ENCODE assay signal across 19 cellular contexts in genomic region chr1:85839459-85839858, GRCh38.
DNase-seq lines count a peak whose midpoint lies in the region; ATAC-seq and TF ChIP-seq lines count a peak whose summit lies in the region.
"Had no signal": no experiment of that assay in that cellular context is flagged by ENCODE, and none has a peak within 500 bp of the region (broad histone marks: within the 10 kb centered on the region; RNA-seq: fewer than 3 reads in every experiment).

No MANE protein-coding gene starts in this region.

- TF ChIP-seq CTCF in DND-41 (IDR thresholded peaks at IDR 0.05; ENCODE audit: borderline replicate concordance, extremely low read depth, low read length, poor library complexity, severe bottlenecking): peak; percentile 20
- no peak for TF ChIP-seq CTCF in Panc1 (IDR thresholded peaks at IDR 0.05)
- TF ChIP-seq CTCF in fibroblast of villous mesenchyme (IDR thresholded peaks at IDR 0.05; ENCODE audit: insufficient read depth, low read depth, low read length): peak; percentile 12

- CTCF ChIA-PET in Panc1 (lab: Charles Lee): no interaction called here

- no peak overlapping the region for H3K4me3 ChIP-seq in DND-41 (ENCODE audit: low read depth in 1 of 2, low read length in 2 of 2)
- H3K4me3 ChIP-seq in Panc1 (ENCODE audit: low read depth in 2 of 2, low read length in 2 of 2): no peak overlapping the region
- H3K4me3 ChIP-seq in fibroblast of villous mesenchyme (ENCODE audit: low read depth, low read length): no peak overlapping the region
- H3K4me3 ChIP-seq: A549; BLaER1 treated with 17β-estradiol and CSF1 and Interleukin-3, amounts not matched to agents 10 nM and 100 nM; GM12878 had no signal

- POLR2A ChIA-PET in Panc1 (lab: Charles Lee): interaction anchor here (0.5 kb wide), 1 partner anchor 329 kb away, joined by 3 read pairs; no protein-coding TSS in a partner anchor

- H3K9me3 ChIP-seq in DND-41 (ENCODE audit: insufficient read depth, low read length, severe bottlenecking) (no peaks in the 10 kb centered on the region), Panc1 (ENCODE audit: control insufficient read depth, insufficient read depth, low read depth, low read length) (no peaks in the 10 kb centered on the region)
- H3K9me3 ChIP-seq: A549; BLaER1 treated with 17β-estradiol and CSF1 and Interleukin-3, amounts not matched to agents 10 nM and 100 nM; Caco-2 had no signal

- no peak overlapping the region for H3K9ac ChIP-seq in DND-41 (ENCODE audit: low read depth, low read length)
- H3K9ac ChIP-seq: BLaER1 treated with 17β-estradiol and CSF1 and Interleukin-3, amounts not matched to agents 10 nM and 100 nM had no signal

- no peak overlapping the region for H2AFZ ChIP-seq in DND-41 (ENCODE audit: low read depth, low read length)

- H3K27me3 ChIP-seq in DND-41 (ENCODE audit: insufficient read depth, low read length, poor library complexity) (no peaks in the 10 kb centered on the region), Panc1 (ENCODE audit: control insufficient read depth, insufficient read depth, low read length) (no peaks in the 10 kb centered on the region)
- H3K27me3 ChIP-seq: BLaER1 treated with 17β-estradiol and CSF1 and Interleukin-3, amounts not matched to agents 10 nM and 100 nM had no signal

- H3K4me1 ChIP-seq in DND-41 (ENCODE audit: insufficient read depth, low read length) (no peaks in the 10 kb centered on the region), Panc1 (ENCODE audit: control insufficient read depth, insufficient read depth, low read length) (no peaks in the 10 kb centered on the region)
- H3K4me1 ChIP-seq: A549, Caco-2 had no signal

- DNase-seq in DND-41 (no peak), Panc1 (ENCODE audit: low read depth, low spot score) (no peak), fibroblast of villous mesenchyme (ENCODE audit: low read depth) (no peak), NCI-H2196 treated with DMSO at 0.1 percent for 48 hours (lab: John Stamatoyannopoulos, UW; ENCODE audit: unreplicated experiment) (no peak), NCI-H69 (lab: John Stamatoyannopoulos, UW) (no peak)
- DNase-seq: AML-193; Caco-2; Calu3; CD4-positive, alpha-beta T cell; CD8-positive, alpha-beta T cell; DMS79 treated with DMSO at 0.1 percent for 48 hours; EL; GDM1 had no signal

- intact Hi-C loops in Panc1 (cut with micrococcal nuclease; ENCODE audit: unreplicated experiment): no loop called here

- H3K4me2 ChIP-seq in DND-41 (ENCODE audit: insufficient read depth, low read length): no peak overlapping the region
- H3K4me2 ChIP-seq: A549; BLaER1 treated with 17β-estradiol and CSF1 and Interleukin-3, amounts not matched to agents 10 nM and 100 nM had no signal

- in situ Hi-C loops in Panc1 (cut with HindIII; ENCODE audit: low pct_unique_long_range_greater_than_20kb, low sequenced_read_pairs): no loop called here

- no peaks in the 10 kb centered on the region for H3K79me2 ChIP-seq in DND-41 (ENCODE audit: insufficient read depth, low read length)

- no peaks in the 10 kb centered on the region for H4K20me1 ChIP-seq in DND-41 (ENCODE audit: insufficient read depth, low read length)
- H4K20me1 ChIP-seq: BLaER1 treated with 17β-estradiol and CSF1 and Interleukin-3, amounts not matched to agents 10 nM and 100 nM had no signal

- no peak for ATAC-seq in DND-41 (ENCODE audit: insufficient read depth, low read depth)
- ATAC-seq in Panc1: 0 out of 2 replicates have a peak, but pooled peaks have one; percentile 53
- ATAC-seq in GM19035 (IDR thresholded peaks at IDR 0.05; ENCODE audit: unreplicated experiment): no peak
- ATAC-seq: A549; CD8-positive, alpha-beta T cell; GM12878 had no signal

- H3K36me3 ChIP-seq in DND-41 (ENCODE audit: insufficient read depth, low read length) (no peaks in the 10 kb centered on the region), Panc1 (ENCODE audit: control insufficient read depth, insufficient read depth, low read length) (no peaks in the 10 kb centered on the region)
- H3K36me3 ChIP-seq: BLaER1 treated with 17β-estradiol and CSF1 and Interleukin-3, amounts not matched to agents 10 nM and 100 nM had no signal

- no TSS peak for BruUV-seq in Panc1 (replicated peaks; lab: Mats Ljungman, UMichigan)

- H3K27ac ChIP-seq in DND-41 (ENCODE audit: low read length): no peak overlapping the region
- H3K27ac ChIP-seq in Panc1 (ENCODE audit: low read length): no peak overlapping the region
- H3K27ac ChIP-seq: 22Rv1; A549; BLaER1 treated with 17β-estradiol and CSF1 and Interleukin-3, amounts not matched to agents 10 nM and 100 nM; C4-2B had no signal
